14 cellular contexts compared by ENCODE assay signal in the genomic region with DNA sequence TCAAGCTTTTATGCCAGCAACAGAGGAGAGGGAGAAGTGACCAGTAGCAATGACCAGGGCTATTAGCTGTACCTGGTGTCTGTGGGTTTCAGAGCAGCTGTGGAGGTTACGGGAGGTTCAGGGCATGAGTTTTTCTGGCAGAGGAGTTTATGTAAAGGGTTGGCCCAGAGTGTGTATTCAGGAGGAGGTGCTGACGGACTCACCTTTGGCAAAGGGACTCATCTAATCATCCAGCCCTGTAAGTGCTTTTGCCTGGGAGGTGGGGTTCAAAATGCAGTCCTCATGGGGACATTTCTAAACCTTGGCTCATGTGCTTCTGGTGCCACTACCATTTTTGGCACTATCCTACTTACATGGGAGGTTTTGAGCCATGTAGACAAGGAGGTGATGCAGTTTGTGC.
DNase-seq lines count a peak whose midpoint lies in the region; ATAC-seq and TF ChIP-seq lines count a peak whose summit lies in the region.
"Had no signal": no experiment of that assay in that cellular context is flagged by ENCODE, and none has a peak within 500 bp of the region (broad histone marks: within the 10 kb centered on the region; RNA-seq: fewer than 3 reads in every experiment).

No MANE protein-coding gene starts in this region.

- no peaks in the 10 kb centered on the region for H3K27me3 Mint-ChIP-seq in CD4-positive, CD25-positive, alpha-beta regulatory T cell
- H3K27me3 Mint-ChIP-seq in activated T-helper 2 cell treated with anti-CD3 and anti-CD28 coated beads, Interferon-gamma antibody, Interleukin-2, Interleukin-4, amounts not matched to agents 10 μg/mL and 5 μg/mL and 100 μg/mL, durations not matched to agents 14 hours and 24 hours and 36 hours (ENCODE audit: low read depth) = no peaks in the 10 kb centered on the region
- peaks cover 17% of the 10 kb centered on the region for H3K27me3 Mint-ChIP-seq in memory B cell

- H3K9me3 ChIP-seq in CD4-positive, CD25-positive, alpha-beta regulatory T cell (ENCODE audit: control insufficient read depth in 2 of 2, low read length in 2 of 2) = no peaks in the 10 kb centered on the region
- H3K9me3 ChIP-seq in DOHH2 (ENCODE audit: control insufficient read depth, insufficient read depth, low read length) (no peaks in the 10 kb centered on the region), upper lobe of right lung (no peaks in the 10 kb centered on the region), Karpas-422 (ENCODE audit: low read length) (no peaks in the 10 kb centered on the region)

- H3K36me3 ChIP-seq in CD4-positive, CD25-positive, alpha-beta regulatory T cell (ENCODE audit: control insufficient read depth, insufficient read depth, low read length) = peaks cover 5% of the 10 kb centered on the region
- H3K36me3 ChIP-seq in DOHH2 (ENCODE audit: control insufficient read depth, low read length) (peaks cover 51% of the 10 kb centered on the region), upper lobe of right lung (no peaks in the 10 kb centered on the region), Karpas-422 (ENCODE audit: insufficient read depth, low read length) (no peaks in the 10 kb centered on the region)

- no peak for ATAC-seq in CD4-positive, CD25-positive, alpha-beta regulatory T cell (ENCODE audit: low read depth in 2 of 2)
- ATAC-seq in memory B cell (ENCODE audit: low read depth) (no peak), upper lobe of right lung (no peak)
- ATAC-seq: foreskin keratinocyte had no signal

- H3K4me2 ChIP-seq in DOHH2 (ENCODE audit: low read length) (peak overlapping the region; percentile 80), Karpas-422 (ENCODE audit: low read depth, low read length, poor library complexity, severe bottlenecking) (no peak overlapping the region)

- peaks cover 4% of the 10 kb centered on the region for H3K4me1 ChIP-seq in CD4-positive, CD25-positive, alpha-beta regulatory T cell (ENCODE audit: control insufficient read depth, insufficient read depth, low read length, poor library complexity, severe bottlenecking)
- H3K4me1 ChIP-seq in DOHH2 (ENCODE audit: control insufficient read depth, low read length) = peaks cover 99% of the 10 kb centered on the region
- H3K4me1 ChIP-seq in upper lobe of right lung = no peaks in the 10 kb centered on the region
- H3K4me1 ChIP-seq in Karpas-422 (ENCODE audit: low read length) = peaks cover 9% of the 10 kb centered on the region

- H3K27ac Mint-ChIP-seq in CD4-positive, CD25-positive, alpha-beta regulatory T cell = peak overlapping the region; percentile 85 to 99 (median 91)
- H3K27ac Mint-ChIP-seq in activated T-helper 2 cell treated with anti-CD3 and anti-CD28 coated beads, Interferon-gamma antibody, Interleukin-2, Interleukin-4, amounts not matched to agents 10 μg/mL and 5 μg/mL and 100 μg/mL, durations not matched to agents 14 hours and 24 hours and 36 hours = peak overlapping the region; percentile 98
- peak overlapping the region; percentile 96 for H3K27ac Mint-ChIP-seq in memory B cell

- no peaks in the 10 kb centered on the region for H3K9me3 Mint-ChIP-seq in CD4-positive, CD25-positive, alpha-beta regulatory T cell
- H3K9me3 Mint-ChIP-seq in activated T-helper 2 cell treated with anti-CD3 and anti-CD28 coated beads, Interferon-gamma antibody, Interleukin-2, Interleukin-4, amounts not matched to agents 10 μg/mL and 5 μg/mL and 100 μg/mL, durations not matched to agents 14 hours and 24 hours and 36 hours = no peaks in the 10 kb centered on the region
- no peaks in the 10 kb centered on the region for H3K9me3 Mint-ChIP-seq in memory B cell
- H3K9me3 Mint-ChIP-seq: nephron had no signal

- peaks cover 0 to 23% (median under 1%) of the 10 kb centered on the region in 4 donors for H3K4me1 Mint-ChIP-seq in CD4-positive, CD25-positive, alpha-beta regulatory T cell
- peaks cover 44% of the 10 kb centered on the region for H3K4me1 Mint-ChIP-seq in activated T-helper 2 cell treated with anti-CD3 and anti-CD28 coated beads, Interferon-gamma antibody, Interleukin-2, Interleukin-4, amounts not matched to agents 10 μg/mL and 5 μg/mL and 100 μg/mL, durations not matched to agents 14 hours and 24 hours and 36 hours (ENCODE audit: low read depth)
- H3K4me1 Mint-ChIP-seq in memory B cell = peaks cover 63% of the 10 kb centered on the region

- H3K27me3 ChIP-seq in CD4-positive, CD25-positive, alpha-beta regulatory T cell (ENCODE audit: control insufficient read depth, insufficient read depth, low read length) = no peaks in the 10 kb centered on the region
- H3K27me3 ChIP-seq in DOHH2 (ENCODE audit: control insufficient read depth, low read length) (no peaks in the 10 kb centered on the region), upper lobe of right lung (no peaks in the 10 kb centered on the region), Karpas-422 (ENCODE audit: low read length) (no peaks in the 10 kb centered on the region)

- TF ChIP-seq CTCF in DOHH2 (IDR thresholded peaks at IDR 0.05; ENCODE audit: low read depth, low read length, poor library complexity, severe bottlenecking) (no peak), upper lobe of right lung (IDR thresholded peaks at IDR 0.05) (no peak)

- H4K20me1 ChIP-seq in DOHH2 (ENCODE audit: control insufficient read depth, insufficient read depth, low read depth, low read length) = no peaks in the 10 kb centered on the region
- no peaks in the 10 kb centered on the region for H4K20me1 ChIP-seq in Karpas-422 (ENCODE audit: insufficient read depth, low read depth, low read length)

- DNase-seq in CD4-positive, CD25-positive, alpha-beta regulatory T cell = peak in 1 of 3 donors; percentile 48
- DNase-seq in activated T-helper 2 cell treated with anti-CD3 and anti-CD28 coated beads, Interferon-gamma antibody, Interleukin-2, Interleukin-4, amounts not matched to agents 10 μg/mL and 5 μg/mL and 100 μg/mL, durations not matched to agents 14 hours and 24 hours and 36 hours (ENCODE audit: low spot score) = no peak
- DNase-seq in memory B cell (ENCODE audit: low spot score in 2 of 2) = no peak
- no peak for DNase-seq in upper lobe of right lung
- no peak for DNase-seq in Karpas-422
- DNase-seq in COR-L47 (lab: John Stamatoyannopoulos, UW) = no peak
- DNase-seq: amniotic stem cell, C1 segment of cervical spinal cord, DND-41, foreskin keratinocyte, NCI-H1092 treated with DMSO at 0.1 percent for 48 hours, SHP77 treated with DMSO at 0.1 percent for 48 hours had no signal

- intact Hi-C loops in activated T-helper 2 cell treated with anti-CD3 and anti-CD28 coated beads, Interferon-gamma antibody, Interleukin-2, Interleukin-4, amounts not matched to agents 10 μg/mL and 5 μg/mL and 100 μg/mL, durations not matched to agents 14 hours and 24 hours and 36 hours (cut with micrococcal nuclease) = loop anchor here (2.0 kb wide), 1 partner anchor 13 kb away; no protein-coding TSS in a partner anchor
- intact Hi-C loops in upper lobe of right lung (cut with DNase I) = no loop called here

- peak overlapping the region; percentile 99 for H3K27ac ChIP-seq in CD4-positive, CD25-positive, alpha-beta regulatory T cell (ENCODE audit: insufficient read depth, low read length, poor library complexity, severe bottlenecking)
- peak overlapping the region; percentile 92 for H3K27ac ChIP-seq in DOHH2 (ENCODE audit: low read depth, low read length)
- no peak overlapping the region for H3K27ac ChIP-seq in upper lobe of right lung
- no peak overlapping the region for H3K27ac ChIP-seq in Karpas-422 (ENCODE audit: low read length)
- H3K27ac ChIP-seq: foreskin keratinocyte had no signal

- peak overlapping the region; percentile 93 to 99 (median 96) for H3K4me3 Mint-ChIP-seq in CD4-positive, CD25-positive, alpha-beta regulatory T cell
- H3K4me3 Mint-ChIP-seq in activated T-helper 2 cell treated with anti-CD3 and anti-CD28 coated beads, Interferon-gamma antibody, Interleukin-2, Interleukin-4, amounts not matched to agents 10 μg/mL and 5 μg/mL and 100 μg/mL, durations not matched to agents 14 hours and 24 hours and 36 hours (ENCODE audit: low read depth) = peak overlapping the region; percentile 88
- H3K4me3 Mint-ChIP-seq in memory B cell = peak overlapping the region; percentile 71
- H3K4me3 Mint-ChIP-seq: nephron had no signal

- peaks cover 38% of the 10 kb centered on the region for H3K36me3 Mint-ChIP-seq in CD4-positive, CD25-positive, alpha-beta regulatory T cell
- peaks cover 93% of the 10 kb centered on the region for H3K36me3 Mint-ChIP-seq in activated T-helper 2 cell treated with anti-CD3 and anti-CD28 coated beads, Interferon-gamma antibody, Interleukin-2, Interleukin-4, amounts not matched to agents 10 μg/mL and 5 μg/mL and 100 μg/mL, durations not matched to agents 14 hours and 24 hours and 36 hours (ENCODE audit: low read depth)
- no peaks in the 10 kb centered on the region for H3K36me3 Mint-ChIP-seq in memory B cell

- H3F3A ChIP-seq in DOHH2 (ENCODE audit: control insufficient read depth, insufficient read depth) = peaks cover 26% of the 10 kb centered on the region

- no peaks in the 10 kb centered on the region for H3K9me2 ChIP-seq in DOHH2 (replicated peaks; ENCODE audit: control insufficient read depth, low read length)
- H3K9me2 ChIP-seq in Karpas-422 (replicated peaks; ENCODE audit: insufficient read depth, low read length) = no peaks in the 10 kb centered on the region

- peak overlapping the region; percentile 86 for H3K4me3 ChIP-seq in CD4-positive, CD25-positive, alpha-beta regulatory T cell (ENCODE audit: low read depth, low read length)
- H3K4me3 ChIP-seq in DOHH2 (ENCODE audit: low read length) (peak overlapping the region; percentile 75), upper lobe of right lung (no peak overlapping the region), Karpas-422 (ENCODE audit: low read length) (no peak overlapping the region)

- no peak overlapping the region for H2AFZ ChIP-seq in Karpas-422 (ENCODE audit: low read length)

- H3K79me2 ChIP-seq in DOHH2 (ENCODE audit: control insufficient read depth, low read length) (peaks cover 86% of the 10 kb centered on the region), Karpas-422 (ENCODE audit: low read length) (no peaks in the 10 kb centered on the region)

- H3K9ac ChIP-seq in Karpas-422 (ENCODE audit: low read length) = no peak overlapping the region

Comparison
In these comparisons a context has a peak if more than half of its experiments do, and no peak if none do; other contexts are left out.
1. H3K27ac ChIP-seq: peak in CD4-positive, CD25-positive, alpha-beta regulatory T cell (single experiment) and DOHH2 (single experiment); none in upper lobe of right lung (single experiment) and Karpas-422 (single experiment).
2. H3K4me3 ChIP-seq: peak in CD4-positive, CD25-positive, alpha-beta regulatory T cell (single experiment) and DOHH2 (single experiment); none in upper lobe of right lung (single experiment) and Karpas-422 (single experiment).
3. Peak in every context shown above with its lines, with median percentiles within 50 percentile points of each other: H3K27ac Mint-ChIP-seq and H3K4me3 Mint-ChIP-seq.